ENCODE assay signal across 1 cellular context in the genomic region with DNA sequence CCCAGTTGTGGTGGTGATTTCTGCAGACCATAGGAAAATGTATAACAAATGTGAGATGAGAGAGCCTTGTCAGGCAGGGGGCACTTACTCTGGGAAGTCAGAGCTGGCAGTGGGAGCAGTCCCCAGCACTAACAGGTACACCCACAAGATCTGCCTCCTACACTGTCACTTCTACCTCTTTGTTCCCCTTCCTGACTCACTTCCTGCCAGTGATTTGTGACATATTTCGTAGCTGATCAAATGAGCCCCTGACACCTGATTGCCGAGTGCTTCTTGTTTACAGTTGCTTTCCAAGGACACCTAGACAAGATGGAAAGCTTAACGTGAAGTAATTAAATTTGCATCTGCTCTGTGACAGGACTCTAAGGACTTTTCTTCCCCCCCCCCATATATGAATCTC.
TF ChIP-seq lines count a peak whose summit lies in the region.

No MANE protein-coding gene starts in this region.

TF ChIP-seq in HepG2, 621 proteins besides CTCF, POLR2A, EP300 and RAD21 (continues in another document):
- TF ChIP-seq TEAD3 (CRISPR knock-in tag; optimal IDR thresholded peaks at IDR 0.05; ENCODE audit: borderline replicate concordance) (peak; percentile 28), SIX4 (CRISPR knock-in tag; IDR thresholded peaks at IDR 0.05) (no peak), TBX2 (CRISPR knock-in tag; IDR thresholded peaks at IDR 0.05; ENCODE audit: borderline replicate concordance) (peak; percentile 73; the same call in 1 of the 2 replicates), BCL3 (CRISPR knock-in tag; IDR thresholded peaks at IDR 0.05) (no peak), ZSCAN9 (CRISPR knock-in tag; IDR thresholded peaks at IDR 0.05; ENCODE audit: borderline replicate concordance) (no peak), ELF3 (CRISPR knock-in tag; IDR thresholded peaks at IDR 0.05) (peak; percentile 64; the same call in 1 of the 2 replicates), GABPB1 (CRISPR knock-in tag; IDR thresholded peaks at IDR 0.05) (peak; percentile 30; the same call in 1 of the 2 replicates), FOXO1 (CRISPR knock-in tag; IDR thresholded peaks at IDR 0.05) (peak; percentile 49; the same call in 1 of the 2 replicates), FOXP1 (IDR thresholded peaks at IDR 0.05) (no peak), FOXP1 (CRISPR knock-in tag; IDR thresholded peaks at IDR 0.05) (peak; percentile 85), NR1H2 (CRISPR knock-in tag; IDR thresholded peaks at IDR 0.05; ENCODE audit: borderline replicate concordance, low read depth) (no peak), FOSL1 (CRISPR knock-in tag; IDR thresholded peaks at IDR 0.05; ENCODE audit: borderline replicate concordance) (peak; percentile 23; the same call in 1 of the 2 replicates), TCF7 (IDR thresholded peaks at IDR 0.05; ENCODE audit: low read depth) (peak; percentile 32; the same call in 1 of the 2 replicates), JUNB (CRISPR knock-in tag; IDR thresholded peaks at IDR 0.05; ENCODE audit: borderline replicate concordance) (peak; percentile 76; the same call in 1 of the 2 replicates), ATF4 (CRISPR knock-in tag; IDR thresholded peaks at IDR 0.05) (peak in 1 of 2 experiments; percentile 57; a peak in 1 of 4 replicates), PRDM15 (CRISPR knock-in tag; IDR thresholded peaks at IDR 0.05) (no peak), SAP130 (CRISPR knock-in tag; IDR thresholded peaks at IDR 0.05; ENCODE audit: low read depth) (peak; percentile 76), BCL6 (CRISPR knock-in tag; IDR thresholded peaks at IDR 0.05) (peak; percentile 54; the same call in 1 of the 2 replicates), RCOR2 (CRISPR knock-in tag; IDR thresholded peaks at IDR 0.05) (no peak), PREB (CRISPR knock-in tag; IDR thresholded peaks at IDR 0.05) (no peak), HHEX (CRISPR knock-in tag; IDR thresholded peaks at IDR 0.05) (0 out of 2 replicates have a peak, but pooled peaks have one; percentile 41), HOMEZ (CRISPR knock-in tag; IDR thresholded peaks at IDR 0.05; ENCODE audit: low read depth) (peak; percentile 98), ZNF12 (CRISPR knock-in tag; IDR thresholded peaks at IDR 0.05) (peak; percentile 56; the same call in 1 of the 2 replicates), CREB1 (IDR thresholded peaks at IDR 0.05) (peak; percentile 47), CREB1 (CRISPR knock-in tag; IDR thresholded peaks at IDR 0.05) (no peak; the same call in 1 of the 2 replicates), PAXIP1 (CRISPR knock-in tag; conservative IDR thresholded peaks at IDR 0.05) (0 out of 2 replicates have a peak, but pooled peaks have one; percentile 22), ZNF569 (CRISPR knock-in tag; IDR thresholded peaks at IDR 0.05; ENCODE audit: borderline replicate concordance) (no peak), ZKSCAN1 (IDR thresholded peaks at IDR 0.05; ENCODE audit: low read length) (no peak), ZNF292 (CRISPR knock-in tag; IDR thresholded peaks at IDR 0.05; ENCODE audit: borderline replicate concordance, low read depth) (peak; percentile 38; the same call in 1 of the 2 replicates), IRF2 (CRISPR knock-in tag; IDR thresholded peaks at IDR 0.05) (peak; percentile 33; the same call in 1 of the 2 replicates)
- TF ChIP-seq, protein P1, sequence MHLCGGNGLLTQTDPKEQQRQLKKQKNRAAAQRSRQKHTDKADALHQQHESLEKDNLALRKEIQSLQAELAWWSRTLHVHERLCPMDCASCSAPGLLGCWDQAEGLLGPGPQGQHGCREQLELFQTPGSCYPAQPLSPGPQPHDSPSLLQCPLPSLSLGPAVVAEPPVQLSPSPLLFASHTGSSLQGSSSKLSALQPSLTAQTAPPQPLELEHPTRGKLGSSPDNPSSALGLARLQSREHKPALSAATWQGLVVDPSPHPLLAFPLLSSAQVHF (CRISPR knock-in tag; IDR thresholded peaks at IDR 0.05) = no peak
- TF ChIP-seq, protein P2, sequence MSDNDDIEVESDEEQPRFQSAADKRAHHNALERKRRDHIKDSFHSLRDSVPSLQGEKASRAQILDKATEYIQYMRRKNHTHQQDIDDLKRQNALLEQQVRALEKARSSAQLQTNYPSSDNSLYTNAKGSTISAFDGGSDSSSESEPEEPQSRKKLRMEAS (IDR thresholded peaks at IDR 0.05) = no peak
- TF ChIP-seq, protein P3, sequence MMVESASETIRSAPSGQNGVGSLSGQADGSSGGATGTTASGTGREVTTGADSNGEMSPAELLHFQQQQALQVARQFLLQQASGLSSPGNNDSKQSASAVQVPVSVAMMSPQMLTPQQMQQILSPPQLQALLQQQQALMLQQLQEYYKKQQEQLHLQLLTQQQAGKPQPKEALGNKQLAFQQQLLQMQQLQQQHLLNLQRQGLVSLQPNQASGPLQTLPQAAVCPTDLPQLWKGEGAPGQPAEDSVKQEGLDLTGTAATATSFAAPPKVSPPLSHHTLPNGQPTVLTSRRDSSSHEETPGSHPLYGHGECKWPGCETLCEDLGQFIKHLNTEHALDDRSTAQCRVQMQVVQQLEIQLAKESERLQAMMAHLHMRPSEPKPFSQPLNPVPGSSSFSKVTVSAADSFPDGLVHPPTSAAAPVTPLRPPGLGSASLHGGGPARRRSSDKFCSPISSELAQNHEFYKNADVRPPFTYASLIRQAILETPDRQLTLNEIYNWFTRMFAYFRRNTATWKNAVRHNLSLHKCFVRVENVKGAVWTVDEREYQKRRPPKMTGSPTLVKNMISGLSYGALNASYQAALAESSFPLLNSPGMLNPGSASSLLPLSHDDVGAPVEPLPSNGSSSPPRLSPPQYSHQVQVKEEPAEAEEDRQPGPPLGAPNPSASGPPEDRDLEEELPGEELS (CRISPR knock-in tag; IDR thresholded peaks at IDR 0.05) = peak; percentile 79
- TF ChIP-seq, protein P4, sequence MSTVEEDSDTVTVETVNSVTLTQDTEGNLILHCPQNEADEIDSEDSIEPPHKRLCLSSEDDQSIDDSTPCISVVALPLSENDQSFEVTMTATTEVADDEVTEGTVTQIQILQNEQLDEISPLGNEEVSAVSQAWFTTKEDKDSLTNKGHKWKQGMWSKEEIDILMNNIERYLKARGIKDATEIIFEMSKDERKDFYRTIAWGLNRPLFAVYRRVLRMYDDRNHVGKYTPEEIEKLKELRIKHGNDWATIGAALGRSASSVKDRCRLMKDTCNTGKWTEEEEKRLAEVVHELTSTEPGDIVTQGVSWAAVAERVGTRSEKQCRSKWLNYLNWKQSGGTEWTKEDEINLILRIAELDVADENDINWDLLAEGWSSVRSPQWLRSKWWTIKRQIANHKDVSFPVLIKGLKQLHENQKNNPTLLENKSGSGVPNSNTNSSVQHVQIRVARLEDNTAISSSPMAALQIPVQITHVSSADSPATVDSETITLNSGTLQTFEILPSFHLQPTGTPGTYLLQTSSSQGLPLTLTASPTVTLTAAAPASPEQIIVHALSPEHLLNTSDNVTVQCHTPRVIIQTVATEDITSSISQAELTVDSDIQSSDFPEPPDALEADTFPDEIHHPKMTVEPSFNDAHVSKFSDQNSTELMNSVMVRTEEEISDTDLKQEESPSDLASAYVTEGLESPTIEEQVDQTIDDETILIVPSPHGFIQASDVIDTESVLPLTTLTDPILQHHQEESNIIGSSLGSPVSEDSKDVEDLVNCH (CRISPR knock-in tag; IDR thresholded peaks at IDR 0.05) = no peak
- TF ChIP-seq, protein P5, sequence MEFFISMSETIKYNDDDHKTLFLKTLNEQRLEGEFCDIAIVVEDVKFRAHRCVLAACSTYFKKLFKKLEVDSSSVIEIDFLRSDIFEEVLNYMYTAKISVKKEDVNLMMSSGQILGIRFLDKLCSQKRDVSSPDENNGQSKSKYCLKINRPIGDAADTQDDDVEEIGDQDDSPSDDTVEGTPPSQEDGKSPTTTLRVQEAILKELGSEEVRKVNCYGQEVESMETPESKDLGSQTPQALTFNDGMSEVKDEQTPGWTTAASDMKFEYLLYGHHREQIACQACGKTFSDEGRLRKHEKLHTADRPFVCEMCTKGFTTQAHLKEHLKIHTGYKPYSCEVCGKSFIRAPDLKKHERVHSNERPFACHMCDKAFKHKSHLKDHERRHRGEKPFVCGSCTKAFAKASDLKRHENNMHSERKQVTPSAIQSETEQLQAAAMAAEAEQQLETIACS (CRISPR knock-in tag; IDR thresholded peaks at IDR 0.05) = no peak
